In genomic region chr6:104898893-104899292, GRCh38 we compare ENCODE assay signal across 16 cellular contexts. TPM values are rescaled to one million over a fixed set of nuclear protein-coding genes. Genes with fewer than 3 reads are reported as not detected.
"Had no signal": no experiment of that assay in that cellular context is flagged by ENCODE, and none has a peak within 500 bp of the region (broad histone marks: within the 10 kb centered on the region; RNA-seq: fewer than 3 reads in every experiment).

No MANE protein-coding gene starts in this region.

RNA-seq across cellular contexts. Expression of gene LIN28B, which starts 58.0 kb away (rescaled TPM):
- total RNA-seq: naive thymus-derived CD8-positive, alpha-beta T cell; natural killer cell treated with Interleukin-12 subunit alpha and Interleukin-12 subunit beta and Interleukin-15 and Interleukin-18, amount 100 ng/mL, for 72 hours; omental fat pad; osteocyte; posterior vena cava; pulmonary artery endothelial cell; right atrium auricular region; sciatic nerve; stomach; subcutaneous adipose tissue; thoracic aorta; tibial nerve; upper lobe of right lung had no signal
- polyA plus RNA-seq: pancreas, small intestine, stomach, urinary bladder had no signal
